In the genomic region with DNA sequence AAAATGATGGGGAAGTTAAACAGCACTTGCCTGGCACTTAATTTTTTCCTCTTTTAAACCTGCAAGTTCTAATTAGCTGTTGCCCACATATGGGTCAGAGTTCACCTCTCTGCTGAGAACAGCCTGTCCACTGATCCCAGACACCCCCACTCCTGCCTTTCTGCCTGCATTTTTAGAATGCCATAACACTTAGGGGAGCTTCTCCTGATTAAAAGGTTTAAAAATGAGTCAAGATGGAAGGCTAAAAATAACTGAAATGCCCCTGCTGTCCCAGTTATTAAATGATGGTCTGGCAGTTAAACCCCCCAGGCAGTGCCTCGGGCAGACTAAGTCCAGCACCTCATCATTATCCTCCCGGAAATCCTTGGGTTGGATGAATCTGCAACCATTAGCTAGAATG, we compare ENCODE assay signal across 23 cellular contexts.
DNase-seq lines count a peak whose midpoint lies in the region; ATAC-seq and TF ChIP-seq lines count a peak whose summit lies in the region.
"Had no signal": no experiment of that assay in that cellular context is flagged by ENCODE, and none has a peak within 500 bp of the region (broad histone marks: within the 10 kb centered on the region; RNA-seq: fewer than 3 reads in every experiment).

No MANE protein-coding gene starts in this region.

- H3K9me2 ChIP-seq in SK-N-SH, result no peaks in the 10 kb centered on the region

- H3K27me3 ChIP-seq in SK-N-SH (ENCODE audit: insufficient read depth) (no peaks in the 10 kb centered on the region), adipocyte (replicated peaks; ENCODE audit: control insufficient read depth, insufficient read depth, low read length) (no peaks in the 10 kb centered on the region)
- H3K27me3 ChIP-seq: BE2C had no signal

- ATAC-seq in SK-N-SH treated with all-trans-retinoic acid at 6 μM for 48 hours (no peak), GM18498 (IDR thresholded peaks at IDR 0.05; ENCODE audit: unreplicated experiment) (no peak), HG03342 (IDR thresholded peaks at IDR 0.05; ENCODE audit: unreplicated experiment) (no peak)
- ATAC-seq: K562 had no signal

- H3K4me2 ChIP-seq in SK-N-SH, result no peak overlapping the region
- H3K4me2 ChIP-seq: PC-9 had no signal

- no peaks in the 10 kb centered on the region for H4K20me1 ChIP-seq in SK-N-SH (ENCODE audit: insufficient read depth)

- no peak for TF ChIP-seq RAD21 in SK-N-SH (IDR thresholded peaks at IDR 0.05; ENCODE audit: low read length)

- H3K9me3 ChIP-seq in SK-N-SH (no peaks in the 10 kb centered on the region), adipocyte (ENCODE audit: control insufficient read depth, low read length) (peaks cover 3% of the 10 kb centered on the region)
- H3K9me3 ChIP-seq: BE2C had no signal

- H2AFZ ChIP-seq in SK-N-SH (ENCODE audit: low read depth), result no peak overlapping the region
- H2AFZ ChIP-seq: PC-9 had no signal

- no peak overlapping the region for H3K27ac ChIP-seq in SK-N-SH (ENCODE audit: low read depth in 2 of 2, low read length in 1 of 2)
- H3K27ac ChIP-seq: PC-9, RWPE1 had no signal

- TF ChIP-seq CTCF in SK-N-SH (IDR thresholded peaks at IDR 0.05), result no peak

- no peak overlapping the region for H3K4me3 ChIP-seq in SK-N-SH (ENCODE audit: low read depth in 2 of 2, low read length in 1 of 2)
- no peak overlapping the region for H3K4me3 ChIP-seq in adipocyte (ENCODE audit: low read length)
- H3K4me3 ChIP-seq: K562, PC-9 had no signal

- 18% methylated on average over 2 of the region's 2 CpGs for WGBS in SK-N-SH (ENCODE audit: low lambda C conversion rate)

- H3K79me2 ChIP-seq in SK-N-SH (ENCODE audit: insufficient read depth), result no peaks in the 10 kb centered on the region

- TF ChIP-seq EP300 in SK-N-SH (IDR thresholded peaks at IDR 0.05; ENCODE audit: borderline replicate concordance in 1 of 2, low read depth in 1 of 2, low read length in 1 of 2), result no peak

- H3K9ac ChIP-seq in SK-N-SH (no peak overlapping the region), adipocyte (ENCODE audit: low read length) (no peak overlapping the region)

- DNase-seq in SK-N-SH, result no peak
- peak; percentile 24 for DNase-seq in adipocyte (ENCODE audit: low read depth)
- peak; percentile 7 for DNase-seq in left kidney (ENCODE audit: low read depth, low spot score)
- peak; percentile 23 for DNase-seq in renal cortical epithelial cell (ENCODE audit: low read depth)
- no peak for DNase-seq in NK-92 treated with Interleukin-12 subunit alpha and Interleukin-12 subunit beta, amount 100 ng/mL, for 24 hours (lab: John Stamatoyannopoulos, UW)
- DNase-seq: 8988T; BE2C; CD4-positive, CD25-positive, alpha-beta regulatory T cell; COR-L47; DMS 273 treated with DMSO at 0.1 percent for 48 hours; DND-41; GDM1; NCI-H1105; NCI-H1694 treated with DMSO at 0.1 percent for 48 hours; NCI-H2107; NCI-H2227 treated with DMSO at 0.1 percent for 48 hours; NCI-H524; PC-9 had no signal

- H3K36me3 ChIP-seq in SK-N-SH (replicated peaks in 1 of 2; ENCODE audit: control insufficient read depth in 1 of 2, insufficient read depth in 2 of 2, low read length in 1 of 2) (no peaks in the 10 kb centered on the region), adipocyte (ENCODE audit: control insufficient read depth, insufficient read depth, low read length, severe bottlenecking) (no peaks in the 10 kb centered on the region)
- H3K36me3 ChIP-seq: BE2C had no signal

- H3F3A ChIP-seq in SK-N-SH (replicated peaks; ENCODE audit: insufficient read depth), result no peaks in the 10 kb centered on the region

- H3K4me1 ChIP-seq in SK-N-SH (ENCODE audit: control insufficient read depth in 1 of 2, insufficient read depth in 2 of 2, low read depth in 1 of 2, low read length in 1 of 2) (no peaks in the 10 kb centered on the region; a peak in 1 of 4 replicates), adipocyte (ENCODE audit: control insufficient read depth, insufficient read depth, low read length) (no peaks in the 10 kb centered on the region)
- H3K4me1 ChIP-seq: BE2C had no signal

- POLR2A ChIA-PET in SK-N-SH (lab: Yijun Ruan, JAX), result no interaction called here

- CTCF ChIA-PET in SK-N-SH (lab: Yijun Ruan, JAX), result interaction anchor here (1.1 kb wide), 1 partner anchor 11 kb away, joined by 3 read pairs; no protein-coding TSS in a partner anchor

TF ChIP-seq in SK-N-SH treated with all-trans-retinoic acid at 6 μM for 48 hours, 23 proteins besides CTCF, POLR2A, EP300 and RAD21:
- TF ChIP-seq CREB5 (CRISPR knock-in tag; IDR thresholded peaks at IDR 0.05; ENCODE audit: low read depth) (peak; percentile 26; the same call in 1 of the 2 replicates), SNAI2 (CRISPR knock-in tag; IDR thresholded peaks at IDR 0.05) (no peak), TOX (CRISPR knock-in tag; IDR thresholded peaks at IDR 0.05; ENCODE audit: borderline replicate concordance) (no peak), GLIS3 (CRISPR knock-in tag; IDR thresholded peaks at IDR 0.05) (no peak), TCF4 (CRISPR knock-in tag; IDR thresholded peaks at IDR 0.05; ENCODE audit: borderline replicate concordance) (no peak), ZFP30 (CRISPR knock-in tag; IDR thresholded peaks at IDR 0.05) (no peak), ESRRG (CRISPR knock-in tag; IDR thresholded peaks at IDR 0.05) (no peak), ISL1 (CRISPR knock-in tag; IDR thresholded peaks at IDR 0.05) (peak; percentile 24; the same call in 1 of the 2 replicates), OSR1 (CRISPR knock-in tag; IDR thresholded peaks at IDR 0.05) (no peak)
- TF ChIP-seq, protein P1, sequence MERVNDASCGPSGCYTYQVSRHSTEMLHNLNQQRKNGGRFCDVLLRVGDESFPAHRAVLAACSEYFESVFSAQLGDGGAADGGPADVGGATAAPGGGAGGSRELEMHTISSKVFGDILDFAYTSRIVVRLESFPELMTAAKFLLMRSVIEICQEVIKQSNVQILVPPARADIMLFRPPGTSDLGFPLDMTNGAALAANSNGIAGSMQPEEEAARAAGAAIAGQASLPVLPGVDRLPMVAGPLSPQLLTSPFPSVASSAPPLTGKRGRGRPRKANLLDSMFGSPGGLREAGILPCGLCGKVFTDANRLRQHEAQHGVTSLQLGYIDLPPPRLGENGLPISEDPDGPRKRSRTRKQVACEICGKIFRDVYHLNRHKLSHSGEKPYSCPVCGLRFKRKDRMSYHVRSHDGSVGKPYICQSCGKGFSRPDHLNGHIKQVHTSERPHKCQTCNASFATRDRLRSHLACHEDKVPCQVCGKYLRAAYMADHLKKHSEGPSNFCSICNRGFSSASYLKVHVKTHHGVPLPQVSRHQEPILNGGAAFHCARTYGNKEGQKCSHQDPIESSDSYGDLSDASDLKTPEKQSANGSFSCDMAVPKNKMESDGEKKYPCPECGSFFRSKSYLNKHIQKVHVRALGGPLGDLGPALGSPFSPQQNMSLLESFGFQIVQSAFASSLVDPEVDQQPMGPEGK (CRISPR knock-in tag; IDR thresholded peaks at IDR 0.05; ENCODE audit: borderline replicate concordance), result no peak

TF ChIP-seq in SK-N-SH, 30 proteins besides CTCF, POLR2A, EP300 and RAD21:
- no peak for TF ChIP-seq FOXJ3 (CRISPR knock-in tag; IDR thresholded peaks at IDR 0.05)

Comparison
In these comparisons a context has a peak if more than half of its experiments do, and no peak if none do; other contexts are left out.
1. DNase-seq: peak in adipocyte (single experiment), left kidney (single experiment) and renal cortical epithelial cell (single experiment); none in SK-N-SH (single experiment) and NK-92 treated with Interleukin-12 subunit alpha and Interleukin-12 subunit beta, amount 100 ng/mL, for 24 hours (single experiment).